In the genomic region with DNA sequence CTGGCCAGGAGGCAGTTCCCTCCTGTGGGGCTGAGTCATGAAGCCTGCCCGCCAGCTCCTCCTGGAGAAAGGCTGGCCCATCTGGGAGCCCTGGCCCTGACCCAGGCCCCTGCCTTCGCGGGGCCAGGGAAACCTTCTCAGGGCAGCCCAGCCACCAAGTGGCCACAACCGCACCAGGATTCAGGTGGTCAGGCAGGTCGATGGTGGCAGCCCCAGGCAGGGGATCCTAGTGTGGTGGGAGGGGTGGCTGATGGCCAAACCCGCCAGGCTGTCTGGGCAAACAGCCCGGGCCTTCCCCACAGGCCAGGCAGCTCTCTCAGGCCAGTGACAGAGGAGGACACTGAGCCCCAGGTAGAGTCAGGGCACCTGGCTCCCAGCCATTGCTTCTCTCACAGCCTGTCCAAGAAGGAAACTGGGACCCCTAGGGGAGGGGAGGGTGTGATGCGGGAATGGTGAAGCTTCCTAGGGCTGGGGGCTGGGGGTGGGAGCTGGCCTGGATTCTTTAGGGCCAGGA, we compare ENCODE assay signal across 1 cellular context.
TF ChIP-seq lines count a peak whose summit lies in the region.

No MANE protein-coding gene starts in this region.

TF ChIP-seq in K562, 482 proteins besides CTCF, POLR2A, EP300 and RAD21 (continued from another document):
- TF ChIP-seq TFAP4 (CRISPR knock-in tag; IDR thresholded peaks at IDR 0.05; ENCODE audit: borderline replicate concordance) (peak; percentile 35; the same call in 1 of the 2 replicates), TCF7 (IDR thresholded peaks at IDR 0.05; ENCODE audit: borderline replicate concordance) (no peak), BHLHE40 (IDR thresholded peaks at IDR 0.05; ENCODE audit: low read length) (peak; percentile 32; the same call in 1 of the 2 replicates), DNMT1 (IDR thresholded peaks at IDR 0.05) (no peak), ASH1L (IDR thresholded peaks at IDR 0.05; ENCODE audit: borderline replicate concordance, low read depth, partially characterized antibody) (no peak), NFIC (IDR thresholded peaks at IDR 0.05) (peak; percentile 56), SMARCE1 (IDR thresholded peaks at IDR 0.05) (0 out of 2 replicates have a peak, but pooled peaks have one; percentile 39)
- TF ChIP-seq, protein P1, sequence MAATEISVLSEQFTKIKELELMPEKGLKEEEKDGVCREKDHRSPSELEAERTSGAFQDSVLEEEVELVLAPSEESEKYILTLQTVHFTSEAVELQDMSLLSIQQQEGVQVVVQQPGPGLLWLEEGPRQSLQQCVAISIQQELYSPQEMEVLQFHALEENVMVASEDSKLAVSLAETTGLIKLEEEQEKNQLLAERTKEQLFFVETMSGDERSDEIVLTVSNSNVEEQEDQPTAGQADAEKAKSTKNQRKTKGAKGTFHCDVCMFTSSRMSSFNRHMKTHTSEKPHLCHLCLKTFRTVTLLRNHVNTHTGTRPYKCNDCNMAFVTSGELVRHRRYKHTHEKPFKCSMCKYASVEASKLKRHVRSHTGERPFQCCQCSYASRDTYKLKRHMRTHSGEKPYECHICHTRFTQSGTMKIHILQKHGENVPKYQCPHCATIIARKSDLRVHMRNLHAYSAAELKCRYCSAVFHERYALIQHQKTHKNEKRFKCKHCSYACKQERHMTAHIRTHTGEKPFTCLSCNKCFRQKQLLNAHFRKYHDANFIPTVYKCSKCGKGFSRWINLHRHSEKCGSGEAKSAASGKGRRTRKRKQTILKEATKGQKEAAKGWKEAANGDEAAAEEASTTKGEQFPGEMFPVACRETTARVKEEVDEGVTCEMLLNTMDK (IDR thresholded peaks at IDR 0.05; ENCODE audit: borderline replicate concordance, insufficient read depth, low read depth, low read length, poor library complexity, severe bottlenecking) = peak; percentile 5
